In genomic region chr10:49164587-49165188, GRCh38 we compare ENCODE assay signal across 8 cellular contexts. TPM values are rescaled to one million over a fixed set of nuclear protein-coding genes. Genes with fewer than 3 reads are reported as not detected.
DNase-seq lines count a peak whose midpoint lies in the region; ATAC-seq and TF ChIP-seq lines count a peak whose summit lies in the region.

No MANE protein-coding gene starts in this region.

- intact Hi-C loops in activated CD8-positive, alpha-beta T cell treated with anti-CD3 and anti-CD28 coated beads for 36 hours (cut with micrococcal nuclease): loop anchor here (5.0 kb wide), 1 partner anchor 182 kb away; no protein-coding TSS in a partner anchor

- in situ Hi-C loops in KBM-7 (cut with MboI; ENCODE audit: low pct_unique_long_range_greater_than_20kb, low sequenced_read_pairs): no loop called here

- no peaks in the 10 kb centered on the region for H3K27me3 Mint-ChIP-seq in activated CD8-positive, alpha-beta T cell treated with anti-CD3 and anti-CD28 coated beads for 36 hours

- TF ChIP-seq CTCF in GM10248 (IDR thresholded peaks at IDR 0.05; ENCODE audit: control extremely low read depth, extremely low read depth, low read depth, missing control alignments) (peak; percentile 65), foreskin fibroblast (IDR thresholded peaks at IDR 0.05; ENCODE audit: low read depth, low read length) (peak; percentile 66)
- peak; percentile 64 for TF ChIP-seq CTCF in activated CD8-positive, alpha-beta T cell treated with anti-CD3 and anti-CD28 coated beads for 36 hours (IDR thresholded peaks at IDR 0.05)

- DNase-seq in GM10248 (ENCODE audit: extremely low spot score) (peak; percentile 58), KBM-7 (peak; percentile 42), foreskin fibroblast (peak in 1 of 2 donors; percentile 27), pons (ENCODE audit: low spot score) (peak; percentile 25), RKO (ENCODE audit: low spot score) (no peak), cortex of kidney (lab: John Stamatoyannopoulos, UW) (no peak)
- DNase-seq in activated CD8-positive, alpha-beta T cell treated with anti-CD3 and anti-CD28 coated beads for 36 hours: peak; percentile 66

- peak; percentile 76 for ATAC-seq in GM21447 (IDR thresholded peaks at IDR 0.05; ENCODE audit: unreplicated experiment)
- peak; percentile 96 for ATAC-seq in activated CD8-positive, alpha-beta T cell treated with anti-CD3 and anti-CD28 coated beads for 36 hours

- no peak overlapping the region for H3K4me3 ChIP-seq in foreskin fibroblast (ENCODE audit: low read depth in 1 of 2, low read length in 2 of 2)

- no peak overlapping the region for H3K4me3 Mint-ChIP-seq in activated CD8-positive, alpha-beta T cell treated with anti-CD3 and anti-CD28 coated beads for 36 hours

- peaks cover 12% of the 10 kb centered on the region for H3K4me1 Mint-ChIP-seq in activated CD8-positive, alpha-beta T cell treated with anti-CD3 and anti-CD28 coated beads for 36 hours (ENCODE audit: low read depth)

- no peaks in the 10 kb centered on the region for H3K36me3 Mint-ChIP-seq in activated CD8-positive, alpha-beta T cell treated with anti-CD3 and anti-CD28 coated beads for 36 hours (ENCODE audit: low read depth)

- H3K27ac Mint-ChIP-seq in activated CD8-positive, alpha-beta T cell treated with anti-CD3 and anti-CD28 coated beads for 36 hours: no peak overlapping the region

- no peaks in the 10 kb centered on the region for H3K9me3 Mint-ChIP-seq in activated CD8-positive, alpha-beta T cell treated with anti-CD3 and anti-CD28 coated beads for 36 hours

- POLR2A ChIA-PET in GM10248 (lab: Yijun Ruan, JAX): no interaction called here
- POLR2A ChIA-PET in activated CD8-positive, alpha-beta T cell treated with anti-CD3 and anti-CD28 coated beads for 36 hours (lab: Charles Lee): interaction anchor here (1.4 kb wide), 1 partner anchor 9 kb away, joined by 5 read pairs; no protein-coding TSS in a partner anchor

- CTCF ChIA-PET in GM10248 (lab: Yijun Ruan, JAX): interaction anchor here (0.7 to 2.9 kb wide), 15 partner anchors 9 to 507 kb away, joined by 3 to 28 read pairs (median 4); partner anchors contain the start of gene FAM170B
- CTCF ChIA-PET in activated CD8-positive, alpha-beta T cell treated with anti-CD3 and anti-CD28 coated beads for 36 hours (lab: Charles Lee): interaction anchor here (0.9 to 2.2 kb wide), 6 partner anchors 24 to 509 kb away, joined by 3 to 10 read pairs (median 4); no protein-coding TSS in a partner anchor

RNA-seq across cellular contexts. Expression of gene TMEM273, which starts 23.5 kb away (rescaled TPM):
- total RNA-seq in activated CD8-positive, alpha-beta T cell treated with anti-CD3 and anti-CD28 coated beads for 36 hours: 10 to 100 TPM; 16.6 to 19.0 TPM

RNA-seq across cellular contexts. Expression of gene FAM170B, which starts 30.9 kb away (rescaled TPM):
- total RNA-seq in activated CD8-positive, alpha-beta T cell treated with anti-CD3 and anti-CD28 coated beads for 36 hours: not detected

RNA-seq across cellular contexts. Expression of gene VSTM4, which starts 49.4 kb away (rescaled TPM):
- under 1 TPM; 0.04 to 0.09 TPM for total RNA-seq in activated CD8-positive, alpha-beta T cell treated with anti-CD3 and anti-CD28 coated beads for 36 hours

Comparison
In these comparisons a context has a peak if more than half of its experiments do, and no peak if none do; other contexts are left out.
1. DNase-seq: peak in GM10248 (single experiment), KBM-7 (single experiment), activated CD8-positive, alpha-beta T cell treated with anti-CD3 and anti-CD28 coated beads for 36 hours (single experiment) and pons (single experiment); none in RKO (single experiment) and cortex of kidney (single experiment).
2. Peak in every context shown above with its lines, with median percentiles within 50 percentile points of each other: CTCF ChIP-seq.